8 cellular contexts compared by ENCODE assay signal in genomic region chr12:6556496-6556817, GRCh38. TPM values are rescaled to one million over a fixed set of nuclear protein-coding genes. Genes with fewer than 3 reads are reported as not detected.
A peak's percentile ranks its signal among the peaks of the same experiment; 100 is the strongest.
DNase-seq lines count a peak whose midpoint lies in the region; ATAC-seq and TF ChIP-seq lines count a peak whose summit lies in the region.
"Not testable (repeated sequence)": the region's sequence is repeated elsewhere in the genome, so short reads cannot be mapped to it uniquely, and the experiment has no call there.

No MANE protein-coding gene starts in this region.

- not testable (repeated sequence) for H3K4me2 ChIP-seq in GM23338
- H3K4me2 ChIP-seq in SK-N-SH = peak overlapping the region; percentile 89; the same call in 1 of the 2 replicates

- H3K4me1 ChIP-seq in GM23338 (ENCODE audit: insufficient read depth) (peaks cover 12% of the 10 kb centered on the region), SK-N-SH (ENCODE audit: control insufficient read depth in 1 of 2, insufficient read depth in 2 of 2, low read depth in 1 of 2, low read length in 1 of 2) (peaks cover 20 to 34% of the 10 kb centered on the region in 2 experiments), breast epithelium (peaks cover 18 to 34% of the 10 kb centered on the region in 2 donors), heart right ventricle (peaks cover 24 to 58% (median 50%) of the 10 kb centered on the region in 9 donors), uterus (peaks cover 8 to 26% of the 10 kb centered on the region in 2 donors)

- DNase-seq in GM23338 (ENCODE audit: low spot score); SK-N-SH; activated T-cell treated with anti-CD3 and anti-CD28 coated beads, Interleukin-2, amount 50 U/mL, for 72 hours; breast epithelium (ENCODE audit: low spot score in 2 of 2); heart right ventricle; natural killer cell; stimulated activated effector memory CD8-positive, alpha-beta T cell treated with anti-CD3 and anti-CD28 coated beads, Interleukin-12 subunit alpha, Interleukin-12 subunit beta, amount 100 ng/mL, for 72 hours (ENCODE audit: low spot score in 2 of 2); uterus: not testable (repeated sequence)

- H3K27me3 Mint-ChIP-seq in GM23338 (ENCODE audit: insufficient read depth, low read depth, poor library complexity) = peaks cover 16% of the 10 kb centered on the region
- not testable (repeated sequence) for H3K27me3 Mint-ChIP-seq in activated T-cell treated with anti-CD3 and anti-CD28 coated beads, Interleukin-2, amount 50 U/mL, for 72 hours (ENCODE audit: low read depth); natural killer cell (ENCODE audit: low read depth in 2 of 2)

- H3K27me3 ChIP-seq in GM23338 (ENCODE audit: insufficient read depth); SK-N-SH (ENCODE audit: insufficient read depth); breast epithelium; heart right ventricle; uterus: not testable (repeated sequence)

- TF ChIP-seq RAD21 in SK-N-SH (IDR thresholded peaks at IDR 0.05; ENCODE audit: low read length) = not testable (repeated sequence)

- intact Hi-C loops in breast epithelium (cut with DNase I; ENCODE audit: low total_unique reads) (loop anchor here (2.0 kb wide), 1 partner anchor 24 kb away; no protein-coding TSS in a partner anchor), heart right ventricle (cut with DNase I) (loop anchor here in 1 of 10 donors (5.0 kb wide), 1 partner anchor 134 kb away; no protein-coding TSS in a partner anchor)
- intact Hi-C loops in natural killer cell (cut with micrococcal nuclease); uterus (cut with DNase I; ENCODE audit: low total_unique reads): not testable (repeated sequence)

- H3K9ac ChIP-seq in SK-N-SH = not testable (repeated sequence)

- H4K20me1 ChIP-seq in GM23338 (replicated peaks; ENCODE audit: insufficient read depth) = peaks cover 31% of the 10 kb centered on the region
- H4K20me1 ChIP-seq in SK-N-SH (ENCODE audit: insufficient read depth) = not testable (repeated sequence)

- H3K36me3 Mint-ChIP-seq in GM23338 (ENCODE audit: low read depth) = peaks cover 57% of the 10 kb centered on the region
- peaks cover 0 to 19% of the 10 kb centered on the region in 2 donors for H3K36me3 Mint-ChIP-seq in activated T-cell treated with anti-CD3 and anti-CD28 coated beads, Interleukin-2, amount 50 U/mL, for 72 hours (ENCODE audit: insufficient read depth in 2 of 2)
- H3K36me3 Mint-ChIP-seq in natural killer cell = not testable (repeated sequence)
- peaks cover 69% of the 10 kb centered on the region for H3K36me3 Mint-ChIP-seq in stimulated activated effector memory CD8-positive, alpha-beta T cell treated with anti-CD3 and anti-CD28 coated beads, Interleukin-12 subunit alpha, Interleukin-12 subunit beta, amount 100 ng/mL, for 72 hours

- not testable (repeated sequence) for TF ChIP-seq EP300 in SK-N-SH (IDR thresholded peaks at IDR 0.05; ENCODE audit: borderline replicate concordance in 1 of 2, low read depth in 1 of 2, low read length in 1 of 2)

- H3K79me2 ChIP-seq in GM23338 (replicated peaks; ENCODE audit: insufficient read depth) (peaks cover 34% of the 10 kb centered on the region), SK-N-SH (ENCODE audit: insufficient read depth) (peaks cover 56% of the 10 kb centered on the region)

- not testable (repeated sequence) for H3K9me3 Mint-ChIP-seq in GM23338; activated T-cell treated with anti-CD3 and anti-CD28 coated beads, Interleukin-2, amount 50 U/mL, for 72 hours; natural killer cell; stimulated activated effector memory CD8-positive, alpha-beta T cell treated with anti-CD3 and anti-CD28 coated beads, Interleukin-12 subunit alpha, Interleukin-12 subunit beta, amount 100 ng/mL, for 72 hours

- peaks cover 39% of the 10 kb centered on the region for H3K36me3 ChIP-seq in GM23338 (ENCODE audit: insufficient read depth)
- peaks cover 33 to 34% of the 10 kb centered on the region in 2 experiments for H3K36me3 ChIP-seq in SK-N-SH (replicated peaks in 1 of 2; ENCODE audit: control insufficient read depth in 1 of 2, insufficient read depth in 2 of 2, low read length in 1 of 2)
- H3K36me3 ChIP-seq in breast epithelium = peaks cover 16% of the 10 kb centered on the region
- H3K36me3 ChIP-seq in heart right ventricle = peaks cover 0 to 52% (median 30%) of the 10 kb centered on the region in 9 donors
- not testable (repeated sequence) for H3K36me3 ChIP-seq in uterus

- H3K9me2 ChIP-seq in GM23338 (ENCODE audit: insufficient read depth); SK-N-SH: not testable (repeated sequence)

- peaks cover 40% of the 10 kb centered on the region for H3F3A ChIP-seq in GM23338 (replicated peaks; ENCODE audit: low read depth)
- peaks cover 62% of the 10 kb centered on the region for H3F3A ChIP-seq in SK-N-SH (replicated peaks; ENCODE audit: insufficient read depth)

- 82% methylated on average over 7 of the region's 7 CpGs for WGBS in SK-N-SH (ENCODE audit: low lambda C conversion rate)
- WGBS in heart right ventricle, 2 donors = 85 to 90% methylated on average over 7 of the region's 7 CpGs

- H3K27ac ChIP-seq in GM23338 (ENCODE audit: low read depth) = not testable (repeated sequence)
- H3K27ac ChIP-seq in SK-N-SH (ENCODE audit: low read depth in 2 of 2, low read length in 1 of 2) (peak overlapping the region in 1 of 2 experiments; percentile 43; a peak in 1 of 4 replicates), breast epithelium (peak overlapping the region in 1 of 2 donors; percentile 74), heart right ventricle (peak overlapping the region in 9 of 10 donors; percentile 78 to 98 (median 93)), uterus (peak overlapping the region; percentile 87 to 93)

- H3K9me3 ChIP-seq in SK-N-SH, breast epithelium, heart right ventricle, uterus: not testable (repeated sequence)

- H3K4me3 Mint-ChIP-seq in GM23338 = peak overlapping the region; percentile 82; the same call in 2 of the 3 replicates
- peak overlapping the region; percentile 83 to 98 for H3K4me3 Mint-ChIP-seq in activated T-cell treated with anti-CD3 and anti-CD28 coated beads, Interleukin-2, amount 50 U/mL, for 72 hours
- H3K4me3 Mint-ChIP-seq in natural killer cell = peak overlapping the region; percentile 86
- H3K4me3 Mint-ChIP-seq in stimulated activated effector memory CD8-positive, alpha-beta T cell treated with anti-CD3 and anti-CD28 coated beads, Interleukin-12 subunit alpha, Interleukin-12 subunit beta, amount 100 ng/mL, for 72 hours = peak overlapping the region; percentile 84

- TF ChIP-seq POLR2A in breast epithelium (IDR thresholded peaks at IDR 0.05); uterus (IDR thresholded peaks at IDR 0.05): not testable (repeated sequence)

- CTCF ChIA-PET in SK-N-SH (lab: Yijun Ruan, JAX) = interaction anchor here (2.5 to 14.7 kb wide), 2 partner anchors 12 to 18 kb away, joined by 12 to 228 read pairs; partner anchors contain the start of genes GAPDH and NOP2

- H3K27ac Mint-ChIP-seq in GM23338 = not testable (repeated sequence)
- peak overlapping the region; percentile 78 for H3K27ac Mint-ChIP-seq in activated T-cell treated with anti-CD3 and anti-CD28 coated beads, Interleukin-2, amount 50 U/mL, for 72 hours
- peak overlapping the region; percentile 70 to 77 for H3K27ac Mint-ChIP-seq in natural killer cell
- peak overlapping the region; percentile 80 for H3K27ac Mint-ChIP-seq in stimulated activated effector memory CD8-positive, alpha-beta T cell treated with anti-CD3 and anti-CD28 coated beads, Interleukin-12 subunit alpha, Interleukin-12 subunit beta, amount 100 ng/mL, for 72 hours

- POLR2A ChIA-PET in SK-N-SH (lab: Yijun Ruan, JAX) = interaction anchor here (0.5 to 1.9 kb wide), 3 partner anchors 12 to 22 kb away, joined by 3 to 6 read pairs (median 6); partner anchors contain the start of genes GAPDH and NOP2

- not testable (repeated sequence) for H2AFZ ChIP-seq in GM23338; SK-N-SH (ENCODE audit: low read depth)

- TF ChIP-seq CTCF in GM23338 (conservative IDR thresholded peaks at IDR 0.05; ENCODE audit: low read depth in 2 of 2); SK-N-SH (IDR thresholded peaks at IDR 0.05); breast epithelium (IDR thresholded peaks at IDR 0.05); heart right ventricle (IDR thresholded peaks at IDR 0.05); natural killer cell (IDR thresholded peaks at IDR 0.05); uterus (IDR thresholded peaks at IDR 0.05): not testable (repeated sequence)

- ATAC-seq in GM23338; activated T-cell treated with anti-CD3 and anti-CD28 coated beads, Interleukin-2, amount 50 U/mL, for 72 hours (replicated peaks in 1 of 2); heart right ventricle; natural killer cell; stimulated activated effector memory CD8-positive, alpha-beta T cell treated with anti-CD3 and anti-CD28 coated beads, Interleukin-12 subunit alpha, Interleukin-12 subunit beta, amount 100 ng/mL, for 72 hours: not testable (repeated sequence)

- H3K4me1 Mint-ChIP-seq in GM23338 (peaks cover 30% of the 10 kb centered on the region), natural killer cell (peaks cover 34 to 42% of the 10 kb centered on the region in 2 donors)
- peaks cover 53% of the 10 kb centered on the region for H3K4me1 Mint-ChIP-seq in activated T-cell treated with anti-CD3 and anti-CD28 coated beads, Interleukin-2, amount 50 U/mL, for 72 hours (ENCODE audit: low read depth)
- peaks cover 45% of the 10 kb centered on the region for H3K4me1 Mint-ChIP-seq in stimulated activated effector memory CD8-positive, alpha-beta T cell treated with anti-CD3 and anti-CD28 coated beads, Interleukin-12 subunit alpha, Interleukin-12 subunit beta, amount 100 ng/mL, for 72 hours

- not testable (repeated sequence) for H3K4me3 ChIP-seq in GM23338
- H3K4me3 ChIP-seq in SK-N-SH (ENCODE audit: low read depth in 2 of 2, low read length in 1 of 2) = 0 out of 4 replicates have a peak overlapping the region, but pooled peaks of 1 of the 2 experiments have one; percentile 85
- H3K4me3 ChIP-seq in breast epithelium = peak overlapping the region; percentile 69 to 80 (median 73)
- H3K4me3 ChIP-seq in heart right ventricle = peak overlapping the region in 9 of 10 donors; percentile 66 to 98 (median 93)
- H3K4me3 ChIP-seq in uterus = peak overlapping the region in 1 of 2 donors; percentile 61

RNA-seq across cellular contexts. Expression of gene IFFO1, which starts 0.6 kb away (rescaled TPM):
- 8.8 and 12.9 TPM in 2 replicates for total RNA-seq in GM23338 (2014; rRNA removed; shearing (Covaris generic))
- 8.9 and 11.2 TPM in 2 replicates for polyA plus RNA-seq in GM23338 (2016; fragmentation: Nextera tagmentation; extraction: Ambion mirVana)
- 50.1 and 50.6 TPM in 2 replicates for polyA plus RNA-seq in SK-N-SH (2012; rRNA removed)
- polyA plus RNA-seq in SK-N-SH (2012; cell fraction: cytosol; rRNA removed) = 16.0 and 21.0 TPM in 2 replicates
- polyA plus RNA-seq in SK-N-SH (2012; cell fraction: nucleus; rRNA removed) = 274 and 306 TPM in 2 replicates
- total RNA-seq in activated T-cell treated with anti-CD3 and anti-CD28 coated beads, Interleukin-2, amount 50 U/mL, for 72 hours = 10 to 100 TPM; 14.2 to 17.0 TPM
- 10 to 100 TPM in 2 of 3 donors, 1 to 10 TPM in 1; 7.2 to 22.4 (median 15.7) TPM for total RNA-seq in breast epithelium
- total RNA-seq in heart right ventricle = 10 to 100 TPM; 10.5 to 21.6 (median 17.3) TPM
- 10 to 100 TPM; 14.3 to 30.5 TPM for polyA plus RNA-seq in heart right ventricle
- total RNA-seq in natural killer cell = 10 to 100 TPM; 51.5 to 67.7 (median 62.3) TPM
- 10 to 100 TPM; 17.1 to 50.6 (median 32.8) TPM for total RNA-seq in uterus

RNA-seq across cellular contexts. Expression of gene NOP2, which starts 11.6 kb away (rescaled TPM):
- 67.2 and 67.9 TPM in 2 replicates for total RNA-seq in GM23338 (2014; rRNA removed; shearing (Covaris generic))
- polyA plus RNA-seq in GM23338 (2016; fragmentation: Nextera tagmentation; extraction: Ambion mirVana) (63.3 and 63.4 TPM in 2 replicates), SK-N-SH (2012; rRNA removed) (64.5 and 76.2 TPM in 2 replicates), heart right ventricle (10 to 100 TPM; 18.5 to 31.1 TPM)
- 45.2 and 46.3 TPM in 2 replicates for polyA plus RNA-seq in SK-N-SH (2012; cell fraction: cytosol; rRNA removed)
- polyA plus RNA-seq in SK-N-SH (2012; cell fraction: nucleus; rRNA removed) = 283 and 315 TPM in 2 replicates
- 10 to 100 TPM; 76.9 to 89.8 TPM for total RNA-seq in activated T-cell treated with anti-CD3 and anti-CD28 coated beads, Interleukin-2, amount 50 U/mL, for 72 hours
- total RNA-seq in breast epithelium (10 to 100 TPM; 30.6 to 37.6 (median 31.5) TPM), heart right ventricle (10 to 100 TPM; 11.1 to 29.2 (median 15.3) TPM), natural killer cell (100 to 1,000 TPM in 1 of 3 donors, 10 to 100 TPM in 2; 85.2 to 105 (median 89.1) TPM), uterus (10 to 100 TPM in 2 of 4 donors, 1 to 10 TPM in 2; 4.1 to 47.6 (median 10.1) TPM)

RNA-seq across cellular contexts. Expression of gene GAPDH, which starts 22.1 kb away (rescaled TPM):
- total RNA-seq in GM23338 (2014; rRNA removed; shearing (Covaris generic)) = 5,269 and 5,853 TPM in 2 replicates
- polyA plus RNA-seq in GM23338 (2016; fragmentation: Nextera tagmentation; extraction: Ambion mirVana) (6,140 and 6,219 TPM in 2 replicates), SK-N-SH (2012; rRNA removed) (7,875 and 8,077 TPM in 2 replicates), heart right ventricle (1,000 to 10,000 TPM; 5,840 to 6,426 TPM)
- 5,050 and 6,344 TPM in 2 replicates for polyA plus RNA-seq in SK-N-SH (2012; cell fraction: cytosol; rRNA removed)
- polyA plus RNA-seq in SK-N-SH (2012; cell fraction: nucleus; rRNA removed) = 5,294 and 6,955 TPM in 2 replicates
- 1,000 to 10,000 TPM; 4,101 to 4,234 TPM for total RNA-seq in activated T-cell treated with anti-CD3 and anti-CD28 coated beads, Interleukin-2, amount 50 U/mL, for 72 hours
- total RNA-seq in breast epithelium (1,000 to 10,000 TPM; 1,134 to 1,818 (median 1,628) TPM), heart right ventricle (1,000 to 10,000 TPM; 4,081 to 7,888 (median 4,666) TPM), natural killer cell (100 to 1,000 TPM; 606 to 729 (median 642) TPM), uterus (1,000 to 10,000 TPM in 2 of 4 donors, 100 to 1,000 TPM in 2; 962 to 1,122 (median 1,020) TPM)

RNA-seq across cellular contexts. Expression of gene CHD4, which starts 50.7 kb away (rescaled TPM):
- 301 and 351 TPM in 2 replicates for total RNA-seq in GM23338 (2014; rRNA removed; shearing (Covaris generic))
- polyA plus RNA-seq in GM23338 (2016; fragmentation: Nextera tagmentation; extraction: Ambion mirVana) (317 and 370 TPM in 2 replicates), SK-N-SH (2012; rRNA removed) (85.5 and 90.5 TPM in 2 replicates), heart right ventricle (100 to 1,000 TPM; 129 to 265 TPM)
- polyA plus RNA-seq in SK-N-SH (2012; cell fraction: cytosol; rRNA removed) = 63.2 and 74.4 TPM in 2 replicates
- polyA plus RNA-seq in SK-N-SH (2012; cell fraction: nucleus; rRNA removed) = 200 and 254 TPM in 2 replicates
- 100 to 1,000 TPM; 292 to 299 TPM for total RNA-seq in activated T-cell treated with anti-CD3 and anti-CD28 coated beads, Interleukin-2, amount 50 U/mL, for 72 hours
- total RNA-seq in breast epithelium (100 to 1,000 TPM; 162 to 227 (median 203) TPM), heart right ventricle (100 to 1,000 TPM; 125 to 201 (median 153) TPM), natural killer cell (100 to 1,000 TPM; 568 to 795 (median 658) TPM), uterus (100 to 1,000 TPM in 3 of 4 donors, 10 to 100 TPM in 1; 99.4 to 323 (median 247) TPM)
